Comparison of ENCODE assay signal across 27 cellular contexts in the genomic region with DNA sequence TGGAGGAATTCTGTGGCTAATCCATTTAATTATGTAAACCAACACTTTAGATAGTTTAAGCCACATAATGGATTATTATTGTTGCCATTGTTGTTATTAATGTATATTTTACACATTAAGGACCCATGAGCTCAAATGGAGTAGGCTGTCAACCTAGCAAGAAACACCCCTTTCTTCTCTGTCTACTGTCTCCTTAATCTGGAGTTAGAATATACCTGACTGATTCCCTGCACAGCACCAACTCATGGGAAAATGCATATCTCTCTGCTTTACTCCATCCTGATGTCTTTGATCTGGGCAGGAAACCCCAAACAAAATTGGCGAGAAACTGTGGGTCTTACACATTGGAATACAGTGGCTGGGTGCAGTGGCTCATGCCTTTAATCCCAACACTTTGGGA. TPM values are rescaled to one million over a fixed set of nuclear protein-coding genes. Genes with fewer than 3 reads are reported as not detected.
DNase-seq lines count a peak whose midpoint lies in the region; ATAC-seq, FAIRE-seq and TF ChIP-seq lines count a peak whose summit lies in the region.
"Had no signal": no experiment of that assay in that cellular context is flagged by ENCODE, and none has a peak within 500 bp of the region (broad histone marks: within the 10 kb centered on the region; RNA-seq: fewer than 3 reads in every experiment).

No MANE protein-coding gene starts in this region.

- in situ Hi-C loops in mammary epithelial cell (cut with MboI; ENCODE audit: low sequenced_read_pairs in 2 of 2), result no loop called here

- ATAC-seq in GM21825 (IDR thresholded peaks at IDR 0.05; ENCODE audit: unreplicated experiment), result no peak
- ATAC-seq: natural killer cell treated with Interleukin-12 subunit alpha and Interleukin-12 subunit beta and Interleukin-15 and Interleukin-18, amount 100 ng/mL, for 72 hours had no signal

- H3K9me3 ChIP-seq in PC-9 (ENCODE audit: insufficient read depth, low read depth), result 0 out of 2 replicates have a peak, but pooled peaks cover 4% of the 10 kb centered on the region
- H3K9me3 ChIP-seq in mammary epithelial cell (replicated peaks; ENCODE audit: insufficient read depth, low read length), result no peaks in the 10 kb centered on the region
- H3K9me3 ChIP-seq: heart right ventricle, tibial nerve had no signal

- no peaks in the 10 kb centered on the region for H3K79me2 ChIP-seq in PC-9 (ENCODE audit: low read depth)
- no peaks in the 10 kb centered on the region for H3K79me2 ChIP-seq in mammary epithelial cell (ENCODE audit: insufficient read depth, low read length)

- H3K27me3 Mint-ChIP-seq in mesothelial cell of epicardium (ENCODE audit: low read depth), result no peaks in the 10 kb centered on the region
- H3K27me3 Mint-ChIP-seq: activated CD4-positive, alpha-beta T cell treated with anti-CD3 and anti-CD28 coated beads, Interleukin-2, amount 10 ng/mL, durations not matched to agents 24 days and 14 days; CD4-positive, CD25-positive, alpha-beta regulatory T cell had no signal

- no peak for DNase-seq in PC-9
- DNase-seq in mammary epithelial cell, result no peak
- DNase-seq in mesothelial cell of epicardium (ENCODE audit: low spot score in 2 of 2, unreplicated experiment in 2 of 2), result no peak
- DNase-seq in urothelium cell line (ENCODE audit: low spot score), result peak; percentile 17
- DNase-seq in activated effector memory CD4-positive, alpha-beta T cell treated with anti-CD3 and anti-CD28 coated beads, Interleukin-2, amount 50 U/mL, for 16 hours, result no peak
- DNase-seq in effector CD8-positive, alpha-beta T cell (lab: John Stamatoyannopoulos, UW), result no peak
- DNase-seq: activated CD4-positive, alpha-beta T cell treated with anti-CD3 and anti-CD28 coated beads, Interleukin-2, amount 10 ng/mL, durations not matched to agents 24 days and 14 days; activated naive CD4-positive, alpha-beta T cell treated with anti-CD3 and anti-CD28 coated beads for 36 hours; activated T-cell treated with anti-CD3 and anti-CD28 coated beads, Interleukin-2, amount 50 U/mL, for 48 hours; amygdala; caudate nucleus; CD4-positive, CD25-positive, alpha-beta regulatory T cell; DMS 273 treated with DMSO at 0.1 percent for 48 hours; GOT3; heart right ventricle; Karpas-422; left cardiac atrium; mesendoderm; NCI-H1694 treated with DMSO at 0.1 percent for 48 hours; NCI-H526 had no signal

- H3K27ac Mint-ChIP-seq in mesothelial cell of epicardium, result peak overlapping the region; percentile 92
- H3K27ac Mint-ChIP-seq: activated CD4-positive, alpha-beta T cell treated with anti-CD3 and anti-CD28 coated beads, Interleukin-2, amount 10 ng/mL, durations not matched to agents 24 days and 14 days; activated naive CD4-positive, alpha-beta T cell treated with anti-CD3 and anti-CD28 coated beads for 36 hours; CD4-positive, CD25-positive, alpha-beta regulatory T cell; dendritic cell treated with granulocyte-macrophage colony-stimulating factor and Interleukin-4, amounts not matched to agents 40 ng/mL and 50 ng/mL, for 4 days; natural killer cell treated with Interleukin-12 subunit alpha and Interleukin-12 subunit beta and Interleukin-15 and Interleukin-18, amount 100 ng/mL, for 72 hours; stimulated activated naive CD8-positive, alpha-beta T cell treated with anti-CD3 and anti-CD28 coated beads, Interleukin-15, Interleukin-2, amounts not matched to agents 100 ng/mL and 50 ng/mL, for 24 hours had no signal

- no peaks in the 10 kb centered on the region for H3K36me3 Mint-ChIP-seq in mesothelial cell of epicardium
- H3K36me3 Mint-ChIP-seq: CD4-positive, CD25-positive, alpha-beta regulatory T cell; natural killer cell treated with Interleukin-12 subunit alpha and Interleukin-12 subunit beta and Interleukin-15 and Interleukin-18, amount 100 ng/mL, for 72 hours had no signal

- H3K27ac ChIP-seq in PC-9, result peak overlapping the region; percentile 72
- H3K27ac ChIP-seq in mammary epithelial cell (ENCODE audit: insufficient read depth, low read depth, low read length), result peak overlapping the region; percentile 64
- H3K27ac ChIP-seq: heart right ventricle, VCaP had no signal

- H3F3A ChIP-seq in PC-9 (ENCODE audit: insufficient read depth, low read depth), result peaks cover 21% of the 10 kb centered on the region

- POLR2A ChIA-PET in PC-9 (lab: Charles Lee; ENCODE audit: unreplicated experiment), result interaction anchor here (0.5 to 1.2 kb wide), 5 partner anchors 15 to 173 kb away, joined by 3 to 7 read pairs (median 4); no protein-coding TSS in a partner anchor

- no peaks in the 10 kb centered on the region for H3K9me2 ChIP-seq in PC-9 (ENCODE audit: insufficient read depth)

- peaks cover 80% of the 10 kb centered on the region for H3K4me1 Mint-ChIP-seq in mesothelial cell of epicardium
- H3K4me1 Mint-ChIP-seq: activated CD4-positive, alpha-beta T cell treated with anti-CD3 and anti-CD28 coated beads, Interleukin-2, amount 10 ng/mL, durations not matched to agents 24 days and 14 days; CD4-positive, CD25-positive, alpha-beta regulatory T cell had no signal

- H4K20me1 ChIP-seq in PC-9 (ENCODE audit: insufficient read depth) (no peaks in the 10 kb centered on the region), mammary epithelial cell (ENCODE audit: insufficient read depth, low read length) (no peaks in the 10 kb centered on the region)

- H3K4me2 ChIP-seq in PC-9 (peak overlapping the region; percentile 65), mammary epithelial cell (ENCODE audit: insufficient read depth, low read depth, low read length) (peak overlapping the region; percentile 31)

- CTCF ChIA-PET in PC-9 (lab: Charles Lee) (no interaction called here), mammary epithelial cell (lab: Charles Lee; ENCODE audit: low non-redundant PET) (no interaction called here)

- H2AFZ ChIP-seq in PC-9, result no peak overlapping the region
- H2AFZ ChIP-seq in mammary epithelial cell (ENCODE audit: low read depth, low read length), result no peak overlapping the region

- TF ChIP-seq CTCF in PC-9 (conservative IDR thresholded peaks at IDR 0.05) (no peak), mammary epithelial cell (conservative IDR thresholded peaks at IDR 0.05 in 1 of 2, IDR thresholded peaks at IDR 0.05 in 1 of 2; ENCODE audit: extremely low read depth in 1 of 2, insufficient read depth in 1 of 2, low read depth in 1 of 2, low read length in 2 of 2) (no peak), mesothelial cell of epicardium (IDR thresholded peaks at IDR 0.05; ENCODE audit: unreplicated experiment) (no peak)

- 86% methylated on average over 1 of the region's 1 CpG for WGBS in mammary epithelial cell (ENCODE audit: low coverage, missing lambda C conversion rate)

- FAIRE-seq in urothelium cell line (lab: Jason Lieb, UNC), result no peak
- FAIRE-seq: GM19239 had no signal

- no peak overlapping the region for H3K9ac ChIP-seq in mammary epithelial cell (ENCODE audit: insufficient read depth, low read length)

- dilution Hi-C loops in mammary epithelial cell (cut with HindIII; ENCODE audit: low sequenced_read_pairs), result no loop called here

- BruUV-seq in PC-9 (replicated peaks; lab: Mats Ljungman, UMichigan) (TSS peak; percentile 72), mammary epithelial cell (replicated peaks; lab: Mats Ljungman, UMichigan) (no TSS peak)

- H3K4me3 ChIP-seq in PC-9, result 0 out of 2 replicates have a peak overlapping the region, but pooled peaks have one; percentile 2
- no peak overlapping the region for H3K4me3 ChIP-seq in mammary epithelial cell (replicated peaks in 1 of 3; ENCODE audit: insufficient read depth in 1 of 3, low read depth in 2 of 3, low read length in 3 of 3)
- H3K4me3 ChIP-seq: heart right ventricle, tibial nerve had no signal

- H3K9me3 Mint-ChIP-seq in mesothelial cell of epicardium, result no peaks in the 10 kb centered on the region
- H3K9me3 Mint-ChIP-seq: activated CD4-positive, alpha-beta T cell treated with anti-CD3 and anti-CD28 coated beads, Interleukin-2, amount 10 ng/mL, durations not matched to agents 24 days and 14 days; activated naive CD4-positive, alpha-beta T cell treated with anti-CD3 and anti-CD28 coated beads for 36 hours; dendritic cell treated with granulocyte-macrophage colony-stimulating factor and Interleukin-4, amounts not matched to agents 40 ng/mL and 50 ng/mL, for 4 days; natural killer cell treated with Interleukin-12 subunit alpha and Interleukin-12 subunit beta and Interleukin-15 and Interleukin-18, amount 100 ng/mL, for 72 hours; stimulated activated naive CD8-positive, alpha-beta T cell treated with anti-CD3 and anti-CD28 coated beads, Interleukin-15, Interleukin-2, amounts not matched to agents 100 ng/mL and 50 ng/mL, for 24 hours had no signal

- intact Hi-C loops in PC-9 (cut with micrococcal nuclease; ENCODE audit: unreplicated experiment) (loop anchor here (2.0 kb wide), 1 partner anchor 46 kb away; no protein-coding TSS in a partner anchor), mammary epithelial cell (cut with micrococcal nuclease) (loop anchor here (1.0 to 2.0 kb wide), 2 partner anchors 30 to 47 kb away; no protein-coding TSS in a partner anchor)

- H3K4me3 Mint-ChIP-seq in mesothelial cell of epicardium, result no peak overlapping the region
- H3K4me3 Mint-ChIP-seq: activated CD4-positive, alpha-beta T cell treated with anti-CD3 and anti-CD28 coated beads, Interleukin-2, amount 10 ng/mL, durations not matched to agents 24 days and 14 days; activated naive CD4-positive, alpha-beta T cell treated with anti-CD3 and anti-CD28 coated beads for 36 hours; CD4-positive, CD25-positive, alpha-beta regulatory T cell; dendritic cell treated with granulocyte-macrophage colony-stimulating factor and Interleukin-4, amounts not matched to agents 40 ng/mL and 50 ng/mL, for 4 days; natural killer cell treated with Interleukin-12 subunit alpha and Interleukin-12 subunit beta and Interleukin-15 and Interleukin-18, amount 100 ng/mL, for 72 hours; stimulated activated naive CD8-positive, alpha-beta T cell treated with anti-CD3 and anti-CD28 coated beads, Interleukin-15, Interleukin-2, amounts not matched to agents 100 ng/mL and 50 ng/mL, for 24 hours had no signal

- peaks cover 71% of the 10 kb centered on the region for H3K4me1 ChIP-seq in PC-9 (replicated peaks; ENCODE audit: insufficient read depth)
- peaks cover 49% of the 10 kb centered on the region for H3K4me1 ChIP-seq in mammary epithelial cell (ENCODE audit: insufficient read depth, low read length)

- H3K27me3 ChIP-seq in PC-9 (ENCODE audit: insufficient read depth, low read depth), result no peaks in the 10 kb centered on the region
- H3K27me3 ChIP-seq in mammary epithelial cell (ENCODE audit: insufficient read depth, low read length), result no peaks in the 10 kb centered on the region
- H3K27me3 ChIP-seq: heart right ventricle, tibial nerve had no signal

- H3K36me3 ChIP-seq in PC-9 (ENCODE audit: low read depth), result peaks cover 4% of the 10 kb centered on the region; the same call in 1 of the 2 replicates
- no peaks in the 10 kb centered on the region for H3K36me3 ChIP-seq in mammary epithelial cell (ENCODE audit: insufficient read depth, low read length)
- H3K36me3 ChIP-seq: heart right ventricle, tibial nerve had no signal

RNA-seq across cellular contexts. Expression of gene ME3, which starts 24.0 kb away (rescaled TPM):
- total RNA-seq in PC-9 (2021) (34.0 and 61.1 TPM in 2 replicates), mammary epithelial cell (10 to 100 TPM in 1 of 2 donors, not detected in 1; 11.2 TPM), mesothelial cell of epicardium (8.4 to 11.8 TPM (median 9.9 TPM) in 3 replicates)
- polyA plus RNA-seq in mammary epithelial cell, result 1.4 TPM
- polyA minus RNA-seq in mammary epithelial cell, result not detected
